ENCODE assay signal across 10 cellular contexts in the genomic region with DNA sequence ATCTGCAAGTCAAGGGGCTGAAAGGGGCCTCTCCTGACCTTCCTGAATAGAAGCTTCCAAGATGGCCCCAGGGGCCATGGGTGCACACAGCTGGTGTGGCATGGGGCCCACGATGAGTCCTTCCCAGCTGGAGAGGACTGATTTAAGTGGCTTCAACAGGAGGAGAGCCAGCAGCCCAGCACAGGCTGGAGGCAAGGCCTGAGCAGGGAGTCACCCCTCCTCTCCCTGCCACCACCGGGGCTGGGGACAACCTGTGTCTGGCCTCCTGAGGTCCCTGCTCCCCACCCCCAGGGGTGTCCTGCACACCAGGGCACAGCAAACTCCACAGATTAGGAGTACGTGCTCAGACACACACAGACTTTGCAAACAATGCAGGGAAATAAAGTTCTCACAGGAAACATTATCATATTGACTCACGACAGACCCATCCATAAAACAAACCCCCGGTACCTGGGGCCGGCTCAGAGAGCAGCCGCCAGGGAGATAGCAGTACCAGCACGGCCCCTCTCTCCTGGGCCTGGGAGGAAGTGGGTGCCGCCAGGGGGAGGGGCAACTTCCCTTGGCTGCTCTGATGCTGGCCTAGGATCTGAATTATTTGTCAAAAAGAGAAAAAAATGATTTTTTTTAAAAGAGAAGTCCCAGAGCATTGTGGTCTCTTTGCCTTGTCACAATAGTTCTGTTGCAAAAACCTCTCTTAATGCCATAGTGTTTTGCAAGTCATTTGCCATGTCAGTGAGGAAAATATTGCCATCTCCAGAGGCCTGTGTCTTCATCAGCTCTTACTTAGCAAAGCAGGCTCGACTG. TPM values are rescaled to one million over a fixed set of nuclear protein-coding genes. Genes with fewer than 3 reads are reported as not detected.
A peak's percentile ranks its signal among the peaks of the same experiment; 100 is the strongest.
DNase-seq lines count a peak whose midpoint lies in the region; ATAC-seq and TF ChIP-seq lines count a peak whose summit lies in the region.
"Had no signal": no experiment of that assay in that cellular context is flagged by ENCODE, and none has a peak within 500 bp of the region (broad histone marks: within the 10 kb centered on the region; RNA-seq: fewer than 3 reads in every experiment).

No MANE protein-coding gene starts in this region.

- no peak overlapping the region for H3K23ac ChIP-seq in mesenchymal stem cell (ENCODE audit: low read length in 2 of 2)

- peaks cover 8% of the 10 kb centered on the region for H3K4me1 ChIP-seq in mesenchymal stem cell (ENCODE audit: control insufficient read depth, insufficient read depth, low read depth, low read length)
- H3K4me1 ChIP-seq: uterus had no signal

- intact Hi-C loops in CD14-positive monocyte (cut with micrococcal nuclease), result no loop called here

- no peak overlapping the region for H3K27ac ChIP-seq in mesenchymal stem cell (ENCODE audit: low read length, poor library complexity, severe bottlenecking)
- H3K27ac ChIP-seq: uterus had no signal

- H3K4ac ChIP-seq in mesenchymal stem cell (ENCODE audit: low read depth in 1 of 2, low read length in 2 of 2), result no peak overlapping the region

- no peaks in the 10 kb centered on the region for H3K27me3 Mint-ChIP-seq in CD14-positive monocyte (ENCODE audit: low read depth in 3 of 3)
- no peaks in the 10 kb centered on the region for H3K27me3 Mint-ChIP-seq in activated naive CD8-positive, alpha-beta T cell treated with anti-CD3 and anti-CD28 coated beads, Interleukin-2, amount 10 ng/mL, durations not matched to agents 7 days and 5 days

- H3K36me3 ChIP-seq in mesenchymal stem cell (ENCODE audit: control insufficient read depth in 1 of 2, insufficient read depth in 2 of 2, low read depth in 1 of 2, low read length in 2 of 2) (no peaks in the 10 kb centered on the region), H7 (replicated peaks; ENCODE audit: control insufficient read depth, insufficient read depth, low read length) (no peaks in the 10 kb centered on the region)
- H3K36me3 ChIP-seq: uterus had no signal

- DNase-seq in CD14-positive monocyte (ENCODE audit: low spot score) (peak; percentile 69), MV-4-11 (lab: John Stamatoyannopoulos, UW) (peak; percentile 82), mesenchymal stem cell (no peak), Kasumi-1 (lab: John Stamatoyannopoulos, UW) (no peak), H7 (no peak)
- peak; percentile 45 for DNase-seq in activated naive CD8-positive, alpha-beta T cell treated with anti-CD3 and anti-CD28 coated beads, Interleukin-2, amount 10 ng/mL, durations not matched to agents 7 days and 5 days
- no peak for DNase-seq in activated CD8-positive, alpha-beta memory T cell treated with anti-CD3 and anti-CD28 coated beads, Interleukin-2, amount 50 U/mL, for 48 hours
- DNase-seq: NCI-H226, uterus had no signal

- 63% methylated on average over 10 of the region's 10 CpGs for WGBS in mesenchymal stem cell

- H3K18ac ChIP-seq in mesenchymal stem cell (ENCODE audit: low read depth in 1 of 2, low read length in 2 of 2), result no peak overlapping the region

- no peaks in the 10 kb centered on the region for H3K79me1 ChIP-seq in mesenchymal stem cell (replicated peaks; ENCODE audit: low read length, poor library complexity, severe bottlenecking)

- H3K27ac Mint-ChIP-seq in CD14-positive monocyte, result peak overlapping the region; percentile 93 to 98 (median 96)
- peak overlapping the region; percentile 72 for H3K27ac Mint-ChIP-seq in activated naive CD8-positive, alpha-beta T cell treated with anti-CD3 and anti-CD28 coated beads, Interleukin-2, amount 10 ng/mL, durations not matched to agents 7 days and 5 days

- no peak overlapping the region for H2BK120ac ChIP-seq in mesenchymal stem cell (ENCODE audit: low read depth, low read length)

- no peak overlapping the region for H2BK5ac ChIP-seq in mesenchymal stem cell (ENCODE audit: low read depth, low read length, poor library complexity, severe bottlenecking)

- no peak overlapping the region for H3K4me2 ChIP-seq in mesenchymal stem cell (ENCODE audit: low read length, poor library complexity, severe bottlenecking)

- POLR2A ChIA-PET in activated naive CD8-positive, alpha-beta T cell treated with anti-CD3 and anti-CD28 coated beads, Interleukin-2, amount 10 ng/mL, durations not matched to agents 7 days and 5 days (lab: Charles Lee), result interaction anchor here (1.2 kb wide), 1 partner anchor 22 kb away, joined by 4 read pairs; a partner anchor contains a TSS

- no peak overlapping the region for H3K14ac ChIP-seq in mesenchymal stem cell (ENCODE audit: low read length in 2 of 2)

- peaks cover 0 to 3% (median 0%) of the 10 kb centered on the region in 7 donors for H3K9me3 Mint-ChIP-seq in CD14-positive monocyte
- H3K9me3 Mint-ChIP-seq in activated naive CD8-positive, alpha-beta T cell treated with anti-CD3 and anti-CD28 coated beads, Interleukin-2, amount 10 ng/mL, durations not matched to agents 7 days and 5 days, result no peaks in the 10 kb centered on the region

- peaks cover 0 to 2% of the 10 kb centered on the region in 2 donors for H3K36me3 Mint-ChIP-seq in CD14-positive monocyte
- no peaks in the 10 kb centered on the region for H3K36me3 Mint-ChIP-seq in activated naive CD8-positive, alpha-beta T cell treated with anti-CD3 and anti-CD28 coated beads, Interleukin-2, amount 10 ng/mL, durations not matched to agents 7 days and 5 days

- no peak overlapping the region for H2BK12ac ChIP-seq in mesenchymal stem cell (ENCODE audit: low read length in 2 of 2)

- peak overlapping the region; percentile 48 for H4K91ac ChIP-seq in mesenchymal stem cell (ENCODE audit: low read length)

- H4K8ac ChIP-seq in mesenchymal stem cell (ENCODE audit: low read length), result peak overlapping the region; percentile 45

- H3K4me3 ChIP-seq in mesenchymal stem cell (ENCODE audit: insufficient read depth in 1 of 2, low read depth in 1 of 2, low read length in 2 of 2) (no peak overlapping the region), H7 (ENCODE audit: insufficient read depth, low read depth, low read length) (no peak overlapping the region)
- H3K4me3 ChIP-seq: uterus had no signal

- TF ChIP-seq CTCF in CD14-positive monocyte (IDR thresholded peaks at IDR 0.05), result no peak

- H3K4me3 Mint-ChIP-seq in CD14-positive monocyte, result peak overlapping the region; percentile 50 to 71
- peak overlapping the region; percentile 28 for H3K4me3 Mint-ChIP-seq in activated naive CD8-positive, alpha-beta T cell treated with anti-CD3 and anti-CD28 coated beads, Interleukin-2, amount 10 ng/mL, durations not matched to agents 7 days and 5 days

- H3K9ac ChIP-seq in mesenchymal stem cell (ENCODE audit: low read length), result no peak overlapping the region

- peak overlapping the region; percentile 17 for H2AK5ac ChIP-seq in mesenchymal stem cell (ENCODE audit: low read length, severe bottlenecking)

- no peaks in the 10 kb centered on the region for H3K9me3 ChIP-seq in mesenchymal stem cell (ENCODE audit: control insufficient read depth, low read length)
- H3K9me3 ChIP-seq: uterus had no signal

- no peak overlapping the region for H2BK15ac ChIP-seq in mesenchymal stem cell (ENCODE audit: low read depth, poor library complexity, severe bottlenecking)

- peak; percentile 85 for ATAC-seq in activated naive CD8-positive, alpha-beta T cell treated with anti-CD3 and anti-CD28 coated beads, Interleukin-2, amount 10 ng/mL, durations not matched to agents 7 days and 5 days (ENCODE audit: low read depth)
- ATAC-seq in HG03521 (IDR thresholded peaks at IDR 0.05; ENCODE audit: unreplicated experiment), result no peak

- H3K27me3 ChIP-seq in mesenchymal stem cell (ENCODE audit: control insufficient read depth in 1 of 2, insufficient read depth in 1 of 2, low read length in 2 of 2) (no peaks in the 10 kb centered on the region), H7 (ENCODE audit: control insufficient read depth, insufficient read depth, low read length) (no peaks in the 10 kb centered on the region)
- H3K27me3 ChIP-seq: uterus had no signal

- H2AFZ ChIP-seq in mesenchymal stem cell (ENCODE audit: low read depth, low read length), result no peak overlapping the region

- H3K4me1 Mint-ChIP-seq in CD14-positive monocyte, result peaks cover 64% of the 10 kb centered on the region
- H3K4me1 Mint-ChIP-seq in activated naive CD8-positive, alpha-beta T cell treated with anti-CD3 and anti-CD28 coated beads, Interleukin-2, amount 10 ng/mL, durations not matched to agents 7 days and 5 days, result peaks cover 10% of the 10 kb centered on the region

RNA-seq across cellular contexts. Expression of a gene that starts 21.9 kb away (rescaled TPM):
- polyA plus RNA-seq in CD14-positive monocyte, result 1 to 10 TPM; 3.2 to 3.9 TPM
- total RNA-seq in activated naive CD8-positive, alpha-beta T cell treated with anti-CD3 and anti-CD28 coated beads, Interleukin-2, amount 10 ng/mL, durations not matched to agents 7 days and 5 days, result 10 to 100 TPM; 10.9 to 11.1 TPM
- 3.8 TPM for polyA plus RNA-seq in mesenchymal stem cell (2013, experiment 1 of 2)
- 4.3 TPM for polyA plus RNA-seq in mesenchymal stem cell (2013, experiment 2 of 2)
- 17.1 and 19.3 TPM in 2 replicates for total RNA-seq in H7 (2014; rRNA removed; shearing (Covaris generic))

Comparison
In these comparisons a context has a peak if more than half of its experiments do, and no peak if none do; other contexts are left out.
1. DNase-seq: peak in CD14-positive monocyte (single experiment), MV-4-11 (single experiment) and activated naive CD8-positive, alpha-beta T cell treated with anti-CD3 and anti-CD28 coated beads, Interleukin-2, amount 10 ng/mL, durations not matched to agents 7 days and 5 days (single experiment); none in mesenchymal stem cell (single experiment), Kasumi-1 (0 of 2), H7 (single experiment) and activated CD8-positive, alpha-beta memory T cell treated with anti-CD3 and anti-CD28 coated beads, Interleukin-2, amount 50 U/mL, for 48 hours (single experiment).